8 cellular contexts compared by ENCODE assay signal in the genomic region with DNA sequence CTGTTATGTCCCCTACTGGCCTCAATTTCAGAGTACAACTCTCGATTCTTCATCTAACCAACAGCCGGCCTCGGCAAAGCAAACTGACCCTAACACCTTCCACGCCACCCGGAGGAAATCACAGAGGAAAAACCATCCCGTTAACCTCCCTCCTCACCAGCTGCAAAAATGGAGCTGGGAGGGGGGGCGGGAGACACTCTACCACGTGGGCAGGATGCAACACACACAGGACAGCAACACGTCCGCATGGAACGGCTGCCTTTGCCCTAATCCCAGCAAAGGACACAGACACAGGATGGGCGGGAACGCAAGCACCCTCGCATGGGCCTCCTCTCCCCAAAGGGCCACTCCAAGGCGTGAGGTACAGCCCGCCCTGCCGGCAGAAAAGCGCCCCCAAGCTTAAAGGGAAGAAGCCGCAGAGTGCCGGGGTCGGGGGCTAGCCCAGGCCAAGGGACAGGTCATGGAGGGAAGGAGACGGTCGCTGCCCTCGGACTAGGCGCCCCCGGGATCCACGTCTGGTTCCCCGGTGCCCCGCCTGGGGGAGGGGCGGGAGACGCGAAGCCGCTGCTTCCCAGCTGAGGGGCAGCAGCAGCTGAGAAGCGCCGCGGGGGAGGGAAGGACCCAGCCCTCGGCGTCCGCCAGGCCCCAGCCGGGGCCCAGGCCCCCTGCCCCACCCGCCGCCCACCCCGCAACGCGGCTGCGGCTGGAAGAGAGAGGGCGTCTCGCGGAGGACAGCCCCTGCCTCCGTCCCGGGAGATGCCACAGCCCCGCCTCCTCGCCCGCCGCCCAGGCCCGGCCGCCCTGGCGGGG. TPM values are rescaled to one million over a fixed set of nuclear protein-coding genes. Genes with fewer than 3 reads are reported as not detected.
A peak's percentile ranks its signal among the peaks of the same experiment; 100 is the strongest.
DNase-seq lines count a peak whose midpoint lies in the region; ATAC-seq and TF ChIP-seq lines count a peak whose summit lies in the region.

No MANE protein-coding gene starts in this region.

- TF ChIP-seq POLR2A in right lobe of liver (IDR thresholded peaks at IDR 0.05), result no peak

- peak; percentile 52 to 69 (median 59) for ATAC-seq in right lobe of liver

- peak; percentile 18 for DNase-seq in SIG-M5 treated with dmso at 0.1 percent for 504 hours (lab: John Stamatoyannopoulos, UW; ENCODE audit: unreplicated experiment)
- no peak for DNase-seq in SIG-M5 (lab: John Stamatoyannopoulos, UW)
- DNase-seq in H4 (ENCODE audit: low spot score), result peak; percentile 70
- peak; percentile 18 for DNase-seq in T-helper 2 cell treated with Interferon-gamma antibody and Interleukin-4, amounts not matched to agents 5 μg/mL and 100 μg/mL, for 36 hours (ENCODE audit: low spot score)
- peak; percentile 81 for DNase-seq in ecto neural progenitor cell (ENCODE audit: low spot score)
- DNase-seq in right lobe of liver, result peak; percentile 64 to 67 (median 65)
- DNase-seq in stimulated activated CD8-positive, alpha-beta memory T cell treated with anti-CD3 and anti-CD28 coated beads, Interleukin-15, amount 100 ng/mL, for 24 hours (ENCODE audit: low read depth), result peak; percentile 6

- no peaks in the 10 kb centered on the region for H3K9me3 Mint-ChIP-seq in T-helper 2 cell treated with Interferon-gamma antibody and Interleukin-4, amounts not matched to agents 5 μg/mL and 100 μg/mL, for 36 hours

- H3K4me1 ChIP-seq in right lobe of liver, result peaks cover 0 to 16% (median 5%) of the 10 kb centered on the region in 4 donors

- no peaks in the 10 kb centered on the region for H3K27me3 ChIP-seq in right lobe of liver

- no peaks in the 10 kb centered on the region for H3K9me3 ChIP-seq in KOPT-K1 (ENCODE audit: insufficient read depth, low read length, poor library complexity, severe bottlenecking)
- no peaks in the 10 kb centered on the region for H3K9me3 ChIP-seq in right lobe of liver

- peak overlapping the region; percentile 93 to 96 (median 95) for H3K4me3 ChIP-seq in right lobe of liver

- peak overlapping the region; percentile 85 for H3K27ac Mint-ChIP-seq in T-helper 2 cell treated with Interferon-gamma antibody and Interleukin-4, amounts not matched to agents 5 μg/mL and 100 μg/mL, for 36 hours

- H3K4me1 Mint-ChIP-seq in T-helper 2 cell treated with Interferon-gamma antibody and Interleukin-4, amounts not matched to agents 5 μg/mL and 100 μg/mL, for 36 hours (ENCODE audit: low read depth), result peaks cover 30% of the 10 kb centered on the region

- no peaks in the 10 kb centered on the region for H3K36me3 Mint-ChIP-seq in T-helper 2 cell treated with Interferon-gamma antibody and Interleukin-4, amounts not matched to agents 5 μg/mL and 100 μg/mL, for 36 hours (ENCODE audit: low read depth)

- H3K36me3 ChIP-seq in KOPT-K1 (ENCODE audit: insufficient read depth, low read length), result no peaks in the 10 kb centered on the region
- no peaks in the 10 kb centered on the region for H3K36me3 ChIP-seq in right lobe of liver

- intact Hi-C loops in right lobe of liver (cut with DNase I), result loop anchor here in 1 of 2 donors (10.0 kb wide), 1 partner anchor 160 kb away; no protein-coding TSS in a partner anchor

- H3K27me3 Mint-ChIP-seq in T-helper 2 cell treated with Interferon-gamma antibody and Interleukin-4, amounts not matched to agents 5 μg/mL and 100 μg/mL, for 36 hours (ENCODE audit: low read depth), result no peaks in the 10 kb centered on the region

- WGBS in right lobe of liver (ENCODE audit: insufficient coverage, low coverage, low lambda C conversion rate, missing lambda C conversion rate), result under 1% methylated on average over 20 of the region's 58 CpGs

- H3K27ac ChIP-seq in KOPT-K1 (ENCODE audit: low read depth, low read length, poor library complexity, severe bottlenecking), result peak overlapping the region; percentile 71
- peak overlapping the region; percentile 94 to 96 (median 94) for H3K27ac ChIP-seq in right lobe of liver

- TF ChIP-seq CTCF in right lobe of liver (IDR thresholded peaks at IDR 0.05), result peak in 2 of 4 donors; percentile 5 to 15

- H3K4me3 Mint-ChIP-seq in T-helper 2 cell treated with Interferon-gamma antibody and Interleukin-4, amounts not matched to agents 5 μg/mL and 100 μg/mL, for 36 hours, result peak overlapping the region; percentile 81

RNA-seq across cellular contexts. Expression of a gene that starts 0.6 kb away (rescaled TPM):
- 25.7 and 31.7 TPM in 2 replicates for total RNA-seq in H4 (2014; rRNA removed; shearing (Covaris generic))
- total RNA-seq in right lobe of liver, result 10 to 100 TPM; 12.1 to 18.4 (median 14.5) TPM

RNA-seq across cellular contexts. Expression of a gene that starts 46.1 kb away (rescaled TPM):
- 0.85 and 1.0 TPM in 2 replicates for total RNA-seq in H4 (2014; rRNA removed; shearing (Covaris generic))
- under 1 TPM; 0.02 to 0.95 (median 0.15) TPM for total RNA-seq in right lobe of liver
